In the genomic region with DNA sequence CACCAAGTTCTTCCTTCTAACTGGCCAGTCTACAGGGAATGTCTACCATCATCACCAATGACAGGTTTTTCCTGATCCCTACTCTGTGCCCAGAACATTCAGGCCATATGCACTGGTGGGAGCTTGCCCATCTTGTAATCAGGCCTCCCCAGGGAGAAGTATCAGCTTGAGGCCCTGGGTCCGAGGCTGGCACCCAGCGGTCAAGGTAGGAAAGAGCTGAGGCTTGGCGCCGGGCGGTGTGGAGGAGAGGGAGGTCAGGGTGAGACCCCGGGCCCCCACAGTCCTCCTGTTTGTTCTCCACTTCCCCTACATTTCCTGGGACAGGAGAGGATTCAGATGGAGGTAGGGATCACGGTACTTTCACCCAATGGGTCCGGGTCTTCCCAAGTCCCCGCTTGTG, we compare ENCODE assay signal across 10 cellular contexts. TPM values are rescaled to one million over a fixed set of nuclear protein-coding genes. Genes with fewer than 3 reads are reported as not detected.
DNase-seq lines count a peak whose midpoint lies in the region; ATAC-seq, FAIRE-seq and TF ChIP-seq lines count a peak whose summit lies in the region.
"Had no signal": no experiment of that assay in that cellular context is flagged by ENCODE, and none has a peak within 500 bp of the region (broad histone marks: within the 10 kb centered on the region; RNA-seq: fewer than 3 reads in every experiment).

No MANE protein-coding gene starts in this region.

- H3K27ac ChIP-seq in GM12878 (ENCODE audit: control insufficient read depth, insufficient read depth) (no peak overlapping the region), lower lobe of right lung (peak overlapping the region; percentile 42), thoracic aorta (peak overlapping the region; percentile 27 to 56)

- H3K9me3 Mint-ChIP-seq in activated CD4-positive, alpha-beta T cell treated with anti-CD3 and anti-CD28 coated beads, Interleukin-2, amount 10 ng/mL, durations not matched to agents 24 days and 14 days = no peaks in the 10 kb centered on the region

- DNase-seq in activated CD4-positive, alpha-beta T cell treated with anti-CD3 and anti-CD28 coated beads, Interleukin-2, amount 10 ng/mL, durations not matched to agents 24 days and 14 days = no peak
- no peak for DNase-seq in activated CD4-positive, alpha-beta T cell treated with anti-CD3 and anti-CD28 coated beads, Interleukin-2, amount 50 U/mL, for 1 hour
- no peak for DNase-seq in GM12878 (ENCODE audit: low read depth, low spot score)
- no peak for DNase-seq in lower lobe of right lung
- DNase-seq in thoracic aorta (ENCODE audit: low spot score) = no peak
- DNase-seq in DMS53 (lab: John Stamatoyannopoulos, UW) = no peak
- no peak for DNase-seq in NCI-H2029 (lab: John Stamatoyannopoulos, UW)
- DNase-seq in dedifferentiated amniotic fluid mesenchymal stem cell (ENCODE audit: extremely low spot score) = no peak

- H3K9ac ChIP-seq in GM12878 (ENCODE audit: control insufficient read depth, insufficient read depth, low read length) = no peak overlapping the region

- TF ChIP-seq EP300 in GM12878 (IDR thresholded peaks at IDR 0.05; ENCODE audit: borderline replicate concordance in 1 of 2, control insufficient read depth in 1 of 2, low read depth in 2 of 2, low read length in 2 of 2) = no peak

- TF ChIP-seq CTCF in GM12878 (IDR thresholded peaks at IDR 0.05 in 2 of 3, conservative IDR thresholded peaks at IDR 0.05 in 1 of 3; ENCODE audit: control insufficient read depth in 2 of 3, extremely low read depth in 1 of 3, insufficient read depth in 1 of 3, low read depth in 3 of 3, low read length in 3 of 3) (no peak), lower lobe of right lung (IDR thresholded peaks at IDR 0.05) (no peak), thoracic aorta (IDR thresholded peaks at IDR 0.05) (no peak)

- peaks cover 8% of the 10 kb centered on the region for H3K4me1 Mint-ChIP-seq in activated CD4-positive, alpha-beta T cell treated with anti-CD3 and anti-CD28 coated beads, Interleukin-2, amount 10 ng/mL, durations not matched to agents 24 days and 14 days

- no peaks in the 10 kb centered on the region for H3K4me1 ChIP-seq in GM12878 (ENCODE audit: control insufficient read depth, insufficient read depth, low read length)
- peaks cover 36% of the 10 kb centered on the region for H3K4me1 ChIP-seq in lower lobe of right lung
- H3K4me1 ChIP-seq in thoracic aorta (ENCODE audit: control insufficient read depth in 1 of 2, low read depth in 2 of 2) = peaks cover 17 to 33% of the 10 kb centered on the region in 2 donors

- peak overlapping the region; percentile 50 for H3K4me3 Mint-ChIP-seq in activated CD4-positive, alpha-beta T cell treated with anti-CD3 and anti-CD28 coated beads, Interleukin-2, amount 10 ng/mL, durations not matched to agents 24 days and 14 days

- no peak for TF ChIP-seq RAD21 in GM12878 (IDR thresholded peaks at IDR 0.05; ENCODE audit: insufficient read depth, low read depth, low read length)

- H3K36me3 ChIP-seq in GM12878 (ENCODE audit: control insufficient read depth in 2 of 2, insufficient read depth in 2 of 2, low read length in 1 of 2) (no peaks in the 10 kb centered on the region), lower lobe of right lung (peaks cover 12% of the 10 kb centered on the region), thoracic aorta (peaks cover 15% of the 10 kb centered on the region)

- BruUV-seq in GM12878 (replicated peaks; lab: Mats Ljungman, UMichigan) = no TSS peak

- H3K79me2 ChIP-seq in GM12878 (ENCODE audit: control insufficient read depth, insufficient read depth, low read length) = no peaks in the 10 kb centered on the region

- no peak for FAIRE-seq in GM12878 (lab: Jason Lieb, UNC)
- FAIRE-seq: A204.1, TTC549 had no signal

- intact Hi-C loops in activated CD4-positive, alpha-beta T cell treated with anti-CD3 and anti-CD28 coated beads, Interleukin-2, amount 10 ng/mL, durations not matched to agents 24 days and 14 days (cut with micrococcal nuclease) = loop anchor here (1.0 kb wide), 1 partner anchor 64 kb away; no protein-coding TSS in a partner anchor
- intact Hi-C loops in GM12878 (cut with micrococcal nuclease; ENCODE audit: unreplicated experiment) (loop anchor here (1.0 kb wide), 1 partner anchor 64 kb away; no protein-coding TSS in a partner anchor), lower lobe of right lung (cut with DNase I) (loop anchor here (5.0 kb wide), 1 partner anchor 66 kb away; no protein-coding TSS in a partner anchor)

- POLR2A ChIA-PET in GM12878 (lab: Charles Lee) = interaction anchor here (0.6 kb wide), 1 partner anchor 101 kb away, joined by 3 read pairs; no protein-coding TSS in a partner anchor

- in situ Hi-C loops in GM12878 (cut with MboI) = no loop called here

- H3K9me3 ChIP-seq in GM12878 (replicated peaks; ENCODE audit: control insufficient read depth, insufficient read depth, low read length) (no peaks in the 10 kb centered on the region), lower lobe of right lung (no peaks in the 10 kb centered on the region), thoracic aorta (no peaks in the 10 kb centered on the region)

- H3K4me2 ChIP-seq in GM12878 (ENCODE audit: control insufficient read depth, insufficient read depth) = peak overlapping the region; percentile 72; the same call in 1 of the 2 replicates

- CTCF ChIA-PET in GM12878 (lab: Yijun Ruan, JAX) = interaction anchor here (0.7 to 9.6 kb wide), 14 partner anchors 10 to 289 kb away, joined by 3 to 120 read pairs (median 4); no protein-coding TSS in a partner anchor

- no peak overlapping the region for H3K27ac Mint-ChIP-seq in activated CD4-positive, alpha-beta T cell treated with anti-CD3 and anti-CD28 coated beads, Interleukin-2, amount 10 ng/mL, durations not matched to agents 24 days and 14 days

- WGBS in GM12878 (ENCODE audit: insufficient coverage, insufficient replicate concordance, low lambda C conversion rate, missing lambda C conversion rate) = 86% methylated on average over 9 of the region's 9 CpGs

- no peak overlapping the region for H2AFZ ChIP-seq in GM12878 (ENCODE audit: control insufficient read depth, low read depth, low read length)

- no peaks in the 10 kb centered on the region for H4K20me1 ChIP-seq in GM12878 (ENCODE audit: control insufficient read depth, insufficient read depth)

- no peak for ATAC-seq in GM12878
- no peak for ATAC-seq in lower lobe of right lung
- no peak for ATAC-seq in thoracic aorta (ENCODE audit: insufficient number of reproducible peaks, low FRiP score, low read depth)

- no peaks in the 10 kb centered on the region for H3K36me3 Mint-ChIP-seq in activated CD4-positive, alpha-beta T cell treated with anti-CD3 and anti-CD28 coated beads, Interleukin-2, amount 10 ng/mL, durations not matched to agents 24 days and 14 days (ENCODE audit: low read depth)

- RAD21 ChIA-PET in GM12878 (lab: Charles Lee; ENCODE audit: unreplicated experiment) = interaction anchor here (1.0 to 2.9 kb wide), 5 partner anchors 10 to 121 kb away, joined by 3 to 13 read pairs (median 4); no protein-coding TSS in a partner anchor

- H3K27me3 ChIP-seq in GM12878 (replicated peaks in 1 of 2; ENCODE audit: control insufficient read depth in 2 of 2, insufficient read depth in 2 of 2, low read length in 1 of 2) (no peaks in the 10 kb centered on the region), lower lobe of right lung (ENCODE audit: low read depth) (no peaks in the 10 kb centered on the region), thoracic aorta (replicated peaks; ENCODE audit: insufficient read depth) (no peaks in the 10 kb centered on the region)

- no peak for TF ChIP-seq POLR2A in GM12878 (IDR thresholded peaks at IDR 0.05; ENCODE audit: low read depth, low read length)

- H3K27me3 Mint-ChIP-seq in activated CD4-positive, alpha-beta T cell treated with anti-CD3 and anti-CD28 coated beads, Interleukin-2, amount 10 ng/mL, durations not matched to agents 24 days and 14 days = peaks cover 23% of the 10 kb centered on the region

- H3K4me3 ChIP-seq in GM12878 (no peak overlapping the region), lower lobe of right lung (peak overlapping the region; percentile 48), thoracic aorta (peak overlapping the region; percentile 62)

- SMC1A ChIA-PET in GM12878 (lab: Charles Lee; ENCODE audit: uncharacterized antibody, unreplicated experiment) = interaction anchor here (0.6 to 2.1 kb wide), 5 partner anchors 9 to 75 kb away, joined by 3 to 10 read pairs (median 3); no protein-coding TSS in a partner anchor

TF ChIP-seq in GM12878, 131 proteins besides CTCF, POLR2A, EP300 and RAD21 (continues in another document):
- TF ChIP-seq MEF2A (IDR thresholded peaks at IDR 0.05; ENCODE audit: insufficient read depth, low read depth, low read length) (no peak), MYC (IDR thresholded peaks at IDR 0.05; ENCODE audit: insufficient read depth, insufficient read length, insufficient replicate concordance, low read length, severe bottlenecking) (no peak), RAD51 (IDR thresholded peaks at IDR 0.05) (no peak), SRF (IDR thresholded peaks at IDR 0.05; ENCODE audit: low read depth in 2 of 2, low read length in 2 of 2) (no peak), RCOR1 (conservative IDR thresholded peaks at IDR 0.05; ENCODE audit: low read depth, low read length) (no peak)

RNA-seq across cellular contexts. Expression of gene TSKU, which starts 15.5 kb away (rescaled TPM):
- 3.4 and 5.2 TPM in 2 replicates for total RNA-seq in activated CD4-positive, alpha-beta T cell treated with anti-CD3 and anti-CD28 coated beads, Interleukin-2, amount 10 ng/mL, durations not matched to agents 24 days and 14 days
- total RNA-seq in GM12878 (2013; cell fraction: nucleolus; rRNA removed) = 0.40 and 0.49 TPM in 2 replicates
- total RNA-seq in GM12878 (2014; rRNA removed) (1.0 and 1.1 TPM in 2 replicates), GM12878 (2014; rRNA removed; fragmentation: Illumina TruSeq; extraction: Trizol) (0.41 and 0.67 TPM in 2 replicates), GM12878 (2021) (1.2 and 1.5 TPM in 2 replicates), lower lobe of right lung (16.3 TPM), thoracic aorta (100 to 1,000 TPM in 1 of 2 donors, 10 to 100 TPM in 1; 42.2 to 100 TPM)
- polyA plus RNA-seq in GM12878 (2011; ENCODE audit: low read depth) = not detected
- polyA plus RNA-seq in GM12878 (2011; rRNA removed) (0.01 and 0.04 TPM in 2 replicates), GM12878 (2014; fragmentation: Illumina TruSeq; extraction: Trizol) (0.25 and 0.57 TPM in 2 replicates), GM12878 (2014; fragmentation: Nextera tagmentation; extraction: Ambion mirVana) (under 1 TPM; 0.13 to 0.16 TPM), GM12878 (2014; rRNA removed) (1.4 and 1.6 TPM in 2 replicates), GM12878 (2016; fragmentation: Nextera tagmentation; extraction: Ambion mirVana) (under 1 TPM; 0.21 to 0.71 TPM)
- 0.08 and 0.18 TPM in 2 replicates for polyA plus RNA-seq in GM12878 (2011; cell fraction: cytosol; rRNA removed)
- polyA plus RNA-seq in GM12878 (2011; cell fraction: nucleus; rRNA removed) = 0.03 and 0.10 TPM in 2 replicates
- polyA plus RNA-seq in GM12878 (2012) = 0.30 and 0.72 TPM in 2 replicates
- polyA minus RNA-seq in GM12878 (2011; rRNA and poly(A)+ RNA removed) = not detected in 2 replicates
- 1.6 and 2.0 TPM in 2 replicates for polyA minus RNA-seq in GM12878 (2011; cell fraction: cytosol; rRNA and poly(A)+ RNA removed)
- 0.38 TPM in 1 of 2 replicates, not detected in the other for polyA minus RNA-seq in GM12878 (2011; cell fraction: nucleus; rRNA and poly(A)+ RNA removed)
